9 cellular contexts compared by ENCODE assay signal in genomic region chr16:77169650-77170236, GRCh38. TPM values are rescaled to one million over a fixed set of nuclear protein-coding genes. Genes with fewer than 3 reads are reported as not detected.
A peak's percentile ranks its signal among the peaks of the same experiment; 100 is the strongest.
DNase-seq lines count a peak whose midpoint lies in the region; ATAC-seq and TF ChIP-seq lines count a peak whose summit lies in the region.
"Had no signal": no experiment of that assay in that cellular context is flagged by ENCODE, and none has a peak within 500 bp of the region (broad histone marks: within the 10 kb centered on the region; RNA-seq: fewer than 3 reads in every experiment).

No MANE protein-coding gene starts in this region.

- peak; percentile 67 for ATAC-seq in GM21367 (IDR thresholded peaks at IDR 0.05; ENCODE audit: unreplicated experiment)

- no peaks in the 10 kb centered on the region for H3K36me3 Mint-ChIP-seq in nephron progenitor cell (ENCODE audit: low read depth)
- H3K36me3 Mint-ChIP-seq: activated naive CD8-positive, alpha-beta T cell had no signal

- no peaks in the 10 kb centered on the region for H3K9me3 Mint-ChIP-seq in nephron progenitor cell

- in situ Hi-C loops in SK-MEL-5 (cut with HindIII; ENCODE audit: low pct_unique_long_range_greater_than_20kb, low sequenced_read_pairs) = no loop called here

- H3K4me3 Mint-ChIP-seq in nephron progenitor cell = no peak overlapping the region
- H3K4me3 Mint-ChIP-seq: activated naive CD8-positive, alpha-beta T cell had no signal

- DNase-seq in DMS79 treated with DMSO at 0.1 percent for 48 hours (lab: John Stamatoyannopoulos, UW) = peak; percentile 0
- no peak for DNase-seq in DMS79 (lab: John Stamatoyannopoulos, UW)
- peak; percentile 47 to 66 for DNase-seq in Kasumi-1 (lab: John Stamatoyannopoulos, UW)
- peak; percentile 68 for DNase-seq in SK-MEL-5 (ENCODE audit: low read depth, low spot score)
- peak; percentile 45 to 58 for DNase-seq in dermis microvascular lymphatic vessel endothelial cell (ENCODE audit: low read depth in 2 of 2)
- peak; percentile 68 for DNase-seq in nephron progenitor cell
- DNase-seq in putamen (ENCODE audit: low spot score) = no peak

- TF ChIP-seq CTCF in nephron progenitor cell (IDR thresholded peaks at IDR 0.05) = peak; percentile 81

- H3K27me3 Mint-ChIP-seq in nephron progenitor cell (ENCODE audit: low read depth, poor library complexity) = peaks cover 31% of the 10 kb centered on the region

- no peak overlapping the region for H3K27ac Mint-ChIP-seq in nephron progenitor cell
- H3K27ac Mint-ChIP-seq: activated naive CD8-positive, alpha-beta T cell had no signal

- H3K4me1 Mint-ChIP-seq in nephron progenitor cell = no peaks in the 10 kb centered on the region

RNA-seq across cellular contexts. Expression of gene MON1B, which starts 21.2 kb away (rescaled TPM):
- total RNA-seq in SK-MEL-5 (2014; rRNA removed; shearing (Covaris generic)) = 6.1 and 6.9 TPM in 2 replicates
- polyA plus RNA-seq in SK-MEL-5 (2015; cell fraction: cytosol; rRNA removed) = 50.5 and 52.4 TPM in 2 replicates
- 61.1 and 67.8 TPM in 2 replicates for polyA plus RNA-seq in SK-MEL-5 (2015; cell fraction: nucleus; rRNA removed)
- 7.7 and 9.5 TPM in 2 replicates for total RNA-seq in dermis microvascular lymphatic vessel endothelial cell

RNA-seq across cellular contexts. Expression of gene SYCE1L, which starts 29.5 kb away (rescaled TPM):
- total RNA-seq in SK-MEL-5 (2014; rRNA removed; shearing (Covaris generic)) = not detected in 2 replicates
- polyA plus RNA-seq in SK-MEL-5 (2015; cell fraction: cytosol; rRNA removed) = not detected in 2 replicates
- polyA plus RNA-seq in SK-MEL-5 (2015; cell fraction: nucleus; rRNA removed) = 0.43 TPM in 1 of 2 replicates, not detected in the other
- total RNA-seq in dermis microvascular lymphatic vessel endothelial cell = 1.6 and 2.1 TPM in 2 replicates

Comparison
In these comparisons a context has a peak if more than half of its experiments do, and no peak if none do; other contexts are left out.
1. DNase-seq: peak in DMS79 treated with DMSO at 0.1 percent for 48 hours (single experiment), Kasumi-1 (2 of 2), SK-MEL-5 (single experiment), dermis microvascular lymphatic vessel endothelial cell (2 of 2) and nephron progenitor cell (single experiment); none in DMS79 (single experiment) and putamen (single experiment).